ENCODE assay signal across 28 cellular contexts in the genomic region with DNA sequence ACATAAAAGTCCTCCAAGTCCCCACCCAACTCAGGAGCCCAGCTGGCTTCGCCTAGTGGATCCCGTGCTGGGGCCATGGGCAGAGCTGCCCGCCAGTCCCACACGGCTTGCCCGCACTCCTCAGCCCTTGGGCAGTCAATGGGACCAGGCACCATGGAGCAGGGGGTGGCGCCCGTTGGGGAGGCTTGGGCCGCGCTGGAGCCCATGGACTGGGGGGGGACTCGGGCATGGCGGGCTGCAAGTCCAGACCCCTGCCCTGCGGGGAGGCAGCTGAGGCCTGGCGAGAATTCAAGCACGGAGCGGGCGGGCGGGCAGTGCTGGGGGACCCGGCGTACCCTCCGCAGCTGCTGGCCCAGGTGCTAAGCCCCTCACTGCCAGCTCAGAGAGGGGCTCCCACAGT.
"Had no signal": no experiment of that assay in that cellular context is flagged by ENCODE, and none has a peak within 500 bp of the region (broad histone marks: within the 10 kb centered on the region; RNA-seq: fewer than 3 reads in every experiment).

No MANE protein-coding gene starts in this region.

- H3K27me3 ChIP-seq: neutrophil, pancreas, right atrium auricular region, right lobe of liver, sigmoid colon, suprapubic skin, thyroid gland, tibial nerve, vagina had no signal

- H3K27ac ChIP-seq: neutrophil, pancreas, prostate gland, right atrium auricular region, right lobe of liver, sigmoid colon, suprapubic skin, thoracic aorta, thyroid gland, tibial nerve, vagina had no signal

- H3K36me3 ChIP-seq: neutrophil, pancreas, prostate gland, right atrium auricular region, right lobe of liver, sigmoid colon, suprapubic skin, thoracic aorta, thyroid gland, tibial nerve, vagina had no signal

- H3K4me3 ChIP-seq: pancreas, prostate gland, right atrium auricular region, right lobe of liver, sigmoid colon, suprapubic skin, thoracic aorta, thyroid gland, tibial nerve, vagina had no signal

- H3K4me1 ChIP-seq: pancreas, prostate gland, right atrium auricular region, right lobe of liver, sigmoid colon, suprapubic skin, thyroid gland, tibial nerve, vagina had no signal

- H3K9me3 ChIP-seq: neutrophil, pancreas, prostate gland, right atrium auricular region, right lobe of liver, sigmoid colon, thoracic aorta, thyroid gland, vagina had no signal

- DNase-seq: naive B cell; nephron progenitor cell; nucleus accumbens; retina; right lobe of liver; sigmoid colon; small intestine; stimulated activated CD4-positive, alpha-beta T cell treated with anti-CD3 and anti-CD28 coated beads, Interleukin-15, amount 100 ng/mL, for 24 hours; stimulated activated CD4-positive, alpha-beta T cell treated with anti-CD3 and anti-CD28 coated beads, Interleukin-2, amount 100 ng/mL, for 24 hours; stimulated activated CD4-positive, alpha-beta T cell treated with anti-CD3 and anti-CD28 coated beads, Interleukin-2, amount 100 ng/mL, for 48 hours; stimulated activated CD4-positive, alpha-beta T cell treated with anti-CD3 and anti-CD28 coated beads, Interleukin-4, amount 100 ng/mL, for 24 hours; stimulated activated naive B cell treated with anti-CD40 and anti-IgM and Interleukin-4, amounts not matched to agents 10 μg/mL and 1 μg/mL and 100 μg/mL, for 72 hours; stimulated activated naive CD4-positive, alpha-beta T cell treated with Interleukin-2 at 50 U/mL for 16 hours; stimulated activated naive CD8-positive, alpha-beta T cell treated with anti-CD3 and anti-CD28 coated beads, Interleukin-15, amount 100 ng/mL, for 72 hours; substantia nigra; thyroid gland; trophoblast cell had no signal

- ATAC-seq: naive thymus-derived CD8-positive, alpha-beta T cell; natural killer cell treated with Interleukin-12 subunit alpha and Interleukin-12 subunit beta and Interleukin-15 and Interleukin-18, amount 100 ng/mL, for 72 hours; pancreas; right lobe of liver; stimulated activated effector memory CD8-positive, alpha-beta T cell treated with anti-CD3 and anti-CD28 coated beads, Interleukin-12 subunit alpha, Interleukin-12 subunit beta, amount 100 ng/mL, for 72 hours; stimulated activated naive B cell treated with anti-CD40 and anti-IgM and Interleukin-4, amounts not matched to agents 10 μg/mL and 1 μg/mL and 100 μg/mL, for 72 hours; stimulated activated naive CD8-positive, alpha-beta T cell treated with anti-CD3 and anti-CD28 coated beads, Interleukin-15, amount 100 ng/mL, for 72 hours had no signal
